14 cellular contexts compared by ENCODE assay signal in the genomic region with DNA sequence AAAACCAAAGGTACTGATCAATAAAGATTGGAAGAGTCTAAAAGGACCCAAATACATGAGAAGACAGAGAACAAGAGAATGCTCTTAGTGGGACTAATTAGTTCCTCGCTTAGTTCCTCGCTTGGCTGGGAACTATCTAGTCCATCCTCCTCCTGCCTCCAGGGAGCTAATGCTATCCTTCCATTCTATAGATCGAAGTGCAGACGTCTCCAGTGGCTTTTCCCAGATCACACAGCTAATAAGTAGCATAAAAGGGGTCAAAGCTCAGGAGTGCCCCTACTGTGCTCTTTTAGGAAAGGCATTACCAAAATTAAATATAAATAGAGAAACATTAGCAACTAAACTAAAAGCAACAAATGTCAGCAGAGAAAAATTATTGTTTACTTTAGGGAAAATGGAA. TPM values are rescaled to one million over a fixed set of nuclear protein-coding genes. Genes with fewer than 3 reads are reported as not detected.
"Had no signal": no experiment of that assay in that cellular context is flagged by ENCODE, and none has a peak within 500 bp of the region (broad histone marks: within the 10 kb centered on the region; RNA-seq: fewer than 3 reads in every experiment).

No MANE protein-coding gene starts in this region.

- H3K4me1 ChIP-seq: ascending aorta had no signal

- H3K27me3 Mint-ChIP-seq: activated CD8-positive, alpha-beta T cell treated with anti-CD3 and anti-CD28 coated beads for 36 hours; activated naive CD8-positive, alpha-beta T cell treated with anti-CD3 and anti-CD28 coated beads, Interleukin-2, amount 10 ng/mL, durations not matched to agents 7 days and 5 days; stimulated activated naive CD8-positive, alpha-beta T cell treated with anti-CD3 and anti-CD28 coated beads, Interleukin-15, Interleukin-2, amounts not matched to agents 100 ng/mL and 50 ng/mL, for 24 hours had no signal

- H3K36me3 Mint-ChIP-seq: activated naive CD8-positive, alpha-beta T cell treated with anti-CD3 and anti-CD28 coated beads, Interleukin-2, amount 10 ng/mL, durations not matched to agents 7 days and 5 days had no signal

- H3K4me3 ChIP-seq: ascending aorta, ovary, thoracic aorta had no signal

- H3K9me3 ChIP-seq: ascending aorta, ovary, thoracic aorta had no signal

- H3K27ac ChIP-seq: ascending aorta, ovary, thoracic aorta, WERI-Rb-1 had no signal

- ATAC-seq: activated CD8-positive, alpha-beta T cell treated with anti-CD3 and anti-CD28 coated beads for 36 hours had no signal

- H3K36me3 ChIP-seq: ascending aorta, ovary, thoracic aorta, WERI-Rb-1 had no signal

- H3K9me3 Mint-ChIP-seq: activated CD8-positive, alpha-beta T cell treated with anti-CD3 and anti-CD28 coated beads for 36 hours; activated naive CD8-positive, alpha-beta T cell treated with anti-CD3 and anti-CD28 coated beads, Interleukin-2, amount 10 ng/mL, durations not matched to agents 7 days and 5 days; neural crest cell; stimulated activated naive CD8-positive, alpha-beta T cell treated with anti-CD3 and anti-CD28 coated beads, Interleukin-15, Interleukin-2, amounts not matched to agents 100 ng/mL and 50 ng/mL, for 24 hours had no signal

- H3K4me3 Mint-ChIP-seq: activated CD8-positive, alpha-beta T cell treated with anti-CD3 and anti-CD28 coated beads for 36 hours; activated naive CD8-positive, alpha-beta T cell treated with anti-CD3 and anti-CD28 coated beads, Interleukin-2, amount 10 ng/mL, durations not matched to agents 7 days and 5 days; neural crest cell; stimulated activated naive CD8-positive, alpha-beta T cell treated with anti-CD3 and anti-CD28 coated beads, Interleukin-15, Interleukin-2, amounts not matched to agents 100 ng/mL and 50 ng/mL, for 24 hours had no signal

- H3K4me1 Mint-ChIP-seq: activated naive CD8-positive, alpha-beta T cell treated with anti-CD3 and anti-CD28 coated beads, Interleukin-2, amount 10 ng/mL, durations not matched to agents 7 days and 5 days had no signal

- H3K27me3 ChIP-seq: ascending aorta, ovary had no signal

- DNase-seq: activated CD4-positive, alpha-beta T cell treated with anti-CD3 and anti-CD28 coated beads for 4 hours; activated CD8-positive, alpha-beta memory T cell treated with anti-CD3 and anti-CD28 coated beads, Interleukin-2, amount 50 U/mL, for 4 hours; activated CD8-positive, alpha-beta T cell treated with anti-CD3 and anti-CD28 coated beads for 36 hours; activated naive CD8-positive, alpha-beta T cell treated with anti-CD3 and anti-CD28 coated beads, Interleukin-2, amount 10 ng/mL, durations not matched to agents 7 days and 5 days; ovary; stimulated activated CD4-positive, alpha-beta T cell treated with anti-CD3 and anti-CD28 coated beads, Interleukin-4, amount 100 ng/mL, for 1 hour; stimulated activated CD8-positive, alpha-beta memory T cell treated with anti-CD3 and anti-CD28 coated beads, Interleukin-4, amount 100 ng/mL, for 48 hours; T-helper 1 cell; WERI-Rb-1 had no signal

- H3K27ac Mint-ChIP-seq: activated CD8-positive, alpha-beta T cell treated with anti-CD3 and anti-CD28 coated beads for 36 hours; activated naive CD8-positive, alpha-beta T cell treated with anti-CD3 and anti-CD28 coated beads, Interleukin-2, amount 10 ng/mL, durations not matched to agents 7 days and 5 days; stimulated activated naive CD8-positive, alpha-beta T cell treated with anti-CD3 and anti-CD28 coated beads, Interleukin-15, Interleukin-2, amounts not matched to agents 100 ng/mL and 50 ng/mL, for 24 hours had no signal

RNA-seq across cellular contexts. Expression of a gene that starts 42.3 kb away (rescaled TPM):
- total RNA-seq: activated CD8-positive, alpha-beta T cell treated with anti-CD3 and anti-CD28 coated beads for 36 hours; activated naive CD8-positive, alpha-beta T cell treated with anti-CD3 and anti-CD28 coated beads, Interleukin-2, amount 10 ng/mL, durations not matched to agents 7 days and 5 days; endothelial cell of umbilical vein had no signal
- polyA plus RNA-seq: endothelial cell of umbilical vein had no signal
